In genomic region chr19:32363175-32363574, GRCh38 we compare ENCODE assay signal across 13 cellular contexts. TPM values are rescaled to one million over a fixed set of nuclear protein-coding genes. Genes with fewer than 3 reads are reported as not detected.
A peak's percentile ranks its signal among the peaks of the same experiment; 100 is the strongest.
DNase-seq lines count a peak whose midpoint lies in the region; ATAC-seq and TF ChIP-seq lines count a peak whose summit lies in the region.
"Had no signal": no experiment of that assay in that cellular context is flagged by ENCODE, and none has a peak within 500 bp of the region (broad histone marks: within the 10 kb centered on the region; RNA-seq: fewer than 3 reads in every experiment).

No MANE protein-coding gene starts in this region.

- H3K9me3 ChIP-seq in mucosa of descending colon: no peaks in the 10 kb centered on the region
- no peaks in the 10 kb centered on the region for H3K9me3 ChIP-seq in aorta (ENCODE audit: control insufficient read depth, low read length)

- TF ChIP-seq CTCF in mucosa of descending colon (IDR thresholded peaks at IDR 0.05): no peak

- 47 to 74% methylated on average over 3 of the region's 3 CpGs for WGBS in aorta, 2 donors

- H3K4me1 ChIP-seq in mucosa of descending colon (ENCODE audit: low read depth): no peaks in the 10 kb centered on the region
- H3K4me1 ChIP-seq in aorta (ENCODE audit: control insufficient read depth in 1 of 2, insufficient read depth in 2 of 2, low read length in 2 of 2): peaks cover 3% of the 10 kb centered on the region in 2 donors

- no peaks in the 10 kb centered on the region for H3K36me3 ChIP-seq in mucosa of descending colon (ENCODE audit: low read depth)
- peaks cover 4 to 6% of the 10 kb centered on the region in 2 donors for H3K36me3 ChIP-seq in aorta (ENCODE audit: control insufficient read depth in 1 of 2, insufficient read depth in 2 of 2, low read length in 1 of 2)

- H3K27ac ChIP-seq in aorta (ENCODE audit: low read depth in 1 of 2, low read length in 2 of 2): peak overlapping the region; percentile 62 to 93

- ATAC-seq in esophagus mucosa (peak; percentile 85), mucosa of descending colon (peak; percentile 55), aorta (ENCODE audit: low FRiP score) (no peak)

- DNase-seq in SIG-M5 treated with dmso at 0.1 percent for 504 hours (lab: John Stamatoyannopoulos, UW; ENCODE audit: unreplicated experiment): peak; percentile 72
- no peak for DNase-seq in SIG-M5 (lab: John Stamatoyannopoulos, UW)
- no peak for DNase-seq in mucosa of descending colon
- no peak for DNase-seq in aorta
- DNase-seq in NCI-H2029 treated with DMSO at 0.1 percent for 48 hours (lab: John Stamatoyannopoulos, UW): no peak
- DNase-seq in NCI-H526 (lab: John Stamatoyannopoulos, UW): no peak
- DNase-seq in SHP77 (lab: John Stamatoyannopoulos, UW): no peak
- DNase-seq: 8988T; DND-41; naive B cell; NCI-H1930; stimulated activated CD4-positive, alpha-beta T cell treated with anti-CD3 and anti-CD28 coated beads, Interleukin-1b, Interleukin-23, amount 100 ng/mL, for 48 hours had no signal

- H3K4me3 ChIP-seq in mucosa of descending colon (no peak overlapping the region), aorta (ENCODE audit: low read length in 2 of 2) (no peak overlapping the region)

- H3K27me3 ChIP-seq in aorta (ENCODE audit: control insufficient read depth in 1 of 2, insufficient read depth in 2 of 2, low read length in 1 of 2): no peaks in the 10 kb centered on the region

- intact Hi-C loops in mucosa of descending colon (cut with DNase I, micrococcal nuclease) (no loop called here), aorta (cut with DNase I) (no loop called here)

RNA-seq across cellular contexts. Expression of gene ZNF507, which starts 17.8 kb away (rescaled TPM):
- 8.5 TPM for total RNA-seq in esophagus mucosa
- 10 to 100 TPM; 18.4 to 29.5 (median 21.6) TPM for total RNA-seq in mucosa of descending colon
- 10 to 100 TPM; 23.2 to 25.1 TPM for total RNA-seq in aorta
- 1 to 10 TPM; 5.5 to 8.7 TPM for polyA plus RNA-seq in aorta

RNA-seq across cellular contexts. Expression of gene DPY19L3, which starts 42.4 kb away (rescaled TPM):
- total RNA-seq in esophagus mucosa (9.0 TPM), mucosa of descending colon (10 to 100 TPM; 20.0 to 24.0 (median 21.5) TPM), aorta (10 to 100 TPM; 33.5 to 47.6 TPM)
- 10 to 100 TPM in 1 of 2 donors, 1 to 10 TPM in 1; 5.9 to 12.7 TPM for polyA plus RNA-seq in aorta
